ENCODE assay signal across 1 cellular context in the genomic region with DNA sequence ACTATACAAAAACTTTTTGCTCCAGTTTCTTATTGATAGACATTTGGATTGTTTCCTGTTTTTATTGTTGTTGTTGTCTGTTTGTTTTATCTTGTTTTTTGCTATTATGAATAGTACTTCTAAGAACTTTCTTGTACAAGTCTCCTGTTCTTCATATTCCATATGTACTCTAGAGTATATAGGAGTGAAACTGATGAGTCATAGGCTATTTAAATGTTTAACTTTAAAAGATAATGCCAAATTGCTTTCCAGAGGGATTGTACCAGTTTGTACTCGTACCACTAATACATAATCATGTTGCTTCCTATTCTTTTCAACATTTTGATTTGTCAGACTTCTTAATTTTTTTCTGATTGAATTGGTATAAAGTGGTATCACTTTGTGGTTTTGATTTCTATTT.
A peak's percentile ranks its signal among the peaks of the same experiment; 100 is the strongest.
TF ChIP-seq lines count a peak whose summit lies in the region.

No MANE protein-coding gene starts in this region.

TF ChIP-seq in IMR-90, 13 proteins besides CTCF, POLR2A, EP300 and RAD21 (continued from another document):
- TF ChIP-seq RFX5 (IDR thresholded peaks at IDR 0.05; ENCODE audit: low read depth, low read length) = no peak
- peak; percentile 28; the same call in 1 of the 2 replicates for TF ChIP-seq NFE2L2 (IDR thresholded peaks at IDR 0.05; ENCODE audit: low read depth, low read length)
- TF ChIP-seq, protein P1, sequence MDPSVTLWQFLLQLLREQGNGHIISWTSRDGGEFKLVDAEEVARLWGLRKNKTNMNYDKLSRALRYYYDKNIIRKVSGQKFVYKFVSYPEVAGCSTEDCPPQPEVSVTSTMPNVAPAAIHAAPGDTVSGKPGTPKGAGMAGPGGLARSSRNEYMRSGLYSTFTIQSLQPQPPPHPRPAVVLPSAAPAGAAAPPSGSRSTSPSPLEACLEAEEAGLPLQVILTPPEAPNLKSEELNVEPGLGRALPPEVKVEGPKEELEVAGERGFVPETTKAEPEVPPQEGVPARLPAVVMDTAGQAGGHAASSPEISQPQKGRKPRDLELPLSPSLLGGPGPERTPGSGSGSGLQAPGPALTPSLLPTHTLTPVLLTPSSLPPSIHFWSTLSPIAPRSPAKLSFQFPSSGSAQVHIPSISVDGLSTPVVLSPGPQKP (IDR thresholded peaks at IDR 0.05; ENCODE audit: borderline replicate concordance, low read depth, low read length) = no peak
- TF ChIP-seq MXI1 (IDR thresholded peaks at IDR 0.05; ENCODE audit: borderline replicate concordance, low read depth, low read length) = no peak
TF ChIP-seq in IMR-90: peak in this region for 2.
